In the genomic region with DNA sequence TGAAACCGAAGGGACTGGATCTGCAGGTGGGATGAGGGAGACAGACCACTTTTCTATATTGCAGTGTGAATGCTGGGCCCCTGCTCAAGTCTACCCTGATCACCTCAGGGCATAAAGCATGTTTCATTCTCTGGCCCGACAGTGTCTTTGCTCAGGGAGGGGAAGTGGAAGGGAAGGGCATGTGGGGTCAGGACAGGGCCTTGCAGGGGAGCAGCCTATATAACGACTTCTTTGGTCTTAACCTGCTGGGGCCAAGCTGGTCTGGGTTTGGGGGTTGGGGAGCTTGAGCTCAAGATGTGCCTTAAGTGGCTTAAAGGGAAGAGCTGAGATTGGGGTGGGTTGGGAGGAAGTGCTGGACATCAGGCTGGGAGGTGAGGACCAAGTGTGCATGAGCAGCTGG, we compare ENCODE assay signal across 27 cellular contexts.
"Had no signal": no experiment of that assay in that cellular context is flagged by ENCODE, and none has a peak within 500 bp of the region (broad histone marks: within the 10 kb centered on the region; RNA-seq: fewer than 3 reads in every experiment).

No MANE protein-coding gene starts in this region.

- H3K36me3 ChIP-seq: ascending aorta, breast epithelium, cardiac muscle cell, colonic mucosa, gastroesophageal sphincter had no signal

- H3K9me3 Mint-ChIP-seq: activated B cell treated with CpG ODN at 0.5 μM for 24 hours; activated naive CD4-positive, alpha-beta T cell treated with anti-CD3 and anti-CD28 coated beads, Interleukin-2, amount 10 ng/mL, durations not matched to agents 7 days and 5 days; activated naive CD4-positive, alpha-beta T cell treated with anti-CD3 and anti-CD28 coated beads, Interleukin-2, amount 50 U/mL, for 72 hours; activated naive CD8-positive, alpha-beta T cell treated with anti-CD3 and anti-CD28 coated beads, Interleukin-2, amount 10 ng/mL, durations not matched to agents 7 days and 5 days; activated T-cell treated with anti-CD3 and anti-CD28 coated beads, Interleukin-2, amount 50 U/mL, for 24 hours; activated T-cell treated with anti-CD3 and anti-CD28 coated beads, Interleukin-2, amount 50 U/mL, for 72 hours had no signal

- H3K27me3 ChIP-seq: ascending aorta, breast epithelium, cardiac muscle cell, colonic mucosa, gastroesophageal sphincter had no signal

- H3K4me1 ChIP-seq: ascending aorta, breast epithelium, colonic mucosa, gastroesophageal sphincter had no signal

- H3K4me1 Mint-ChIP-seq: activated naive CD4-positive, alpha-beta T cell treated with anti-CD3 and anti-CD28 coated beads, Interleukin-2, amount 10 ng/mL, durations not matched to agents 7 days and 5 days; activated naive CD8-positive, alpha-beta T cell treated with anti-CD3 and anti-CD28 coated beads, Interleukin-2, amount 10 ng/mL, durations not matched to agents 7 days and 5 days; brain had no signal

- H3K9me3 ChIP-seq: ascending aorta, breast epithelium, colonic mucosa, gastroesophageal sphincter had no signal

- ATAC-seq: activated CD4-positive, CD25-positive, alpha-beta regulatory T cell treated with anti-CD3 and anti-CD28 coated beads, Interleukin-2, amount 50 U/mL, for 24 hours; activated naive CD4-positive, alpha-beta T cell treated with anti-CD3 and anti-CD28 coated beads, Interleukin-2, amount 50 U/mL, for 72 hours; activated T-cell treated with anti-CD3 and anti-CD28 coated beads, Interleukin-2, amount 50 U/mL, for 72 hours; esophagus mucosa; gastroesophageal sphincter had no signal

- H3K4me3 Mint-ChIP-seq: activated B cell treated with CpG ODN at 0.5 μM for 24 hours; activated naive CD4-positive, alpha-beta T cell treated with anti-CD3 and anti-CD28 coated beads, Interleukin-2, amount 10 ng/mL, durations not matched to agents 7 days and 5 days; activated naive CD8-positive, alpha-beta T cell treated with anti-CD3 and anti-CD28 coated beads, Interleukin-2, amount 10 ng/mL, durations not matched to agents 7 days and 5 days; activated T-cell treated with anti-CD3 and anti-CD28 coated beads, Interleukin-2, amount 50 U/mL, for 24 hours; activated T-cell treated with anti-CD3 and anti-CD28 coated beads, Interleukin-2, amount 50 U/mL, for 72 hours; brain; endodermal cell had no signal

- DNase-seq: activated B cell treated with CpG ODN at 0.5 μM for 24 hours; activated CD4-positive, alpha-beta T cell treated with anti-CD3 and anti-CD28 coated beads for 48 hours; activated CD4-positive, alpha-beta T cell treated with anti-CD3 and anti-CD28 coated beads, Interleukin-2, amount 50 U/mL, for 1 hour; activated CD4-positive, alpha-beta T cell treated with anti-CD3 and anti-CD28 coated beads, Interleukin-2, amount 50 U/mL, for 48 hours; activated CD8-positive, alpha-beta memory T cell treated with anti-CD3 and anti-CD28 coated beads, Interleukin-2, amount 50 U/mL, for 48 hours; activated gamma-delta T cell; activated naive CD4-positive, alpha-beta T cell; activated naive CD4-positive, alpha-beta T cell treated with anti-CD3 and anti-CD28 coated beads, Interleukin-2, amount 10 ng/mL, durations not matched to agents 7 days and 5 days; activated T-cell treated with anti-CD3 and anti-CD28 coated beads for 4 hours; activated T-cell treated with anti-CD3 and anti-CD28 coated beads, Interleukin-2, amount 50 U/mL, for 24 hours; activated T-cell treated with anti-CD3 and anti-CD28 coated beads, Interleukin-2, amount 50 U/mL, for 72 hours; central memory CD4-positive, alpha-beta T cell; cerebellar nuclear complex; colonic mucosa; effector memory CD4-positive, alpha-beta T cell; endodermal cell; foreskin melanocyte; T-helper 2 cell had no signal

- H3K27ac Mint-ChIP-seq: activated B cell treated with CpG ODN at 0.5 μM for 24 hours; activated naive CD4-positive, alpha-beta T cell treated with anti-CD3 and anti-CD28 coated beads, Interleukin-2, amount 10 ng/mL, durations not matched to agents 7 days and 5 days; activated naive CD4-positive, alpha-beta T cell treated with anti-CD3 and anti-CD28 coated beads, Interleukin-2, amount 50 U/mL, for 72 hours; activated naive CD8-positive, alpha-beta T cell treated with anti-CD3 and anti-CD28 coated beads, Interleukin-2, amount 10 ng/mL, durations not matched to agents 7 days and 5 days; activated T-cell treated with anti-CD3 and anti-CD28 coated beads, Interleukin-2, amount 50 U/mL, for 24 hours; activated T-cell treated with anti-CD3 and anti-CD28 coated beads, Interleukin-2, amount 50 U/mL, for 72 hours; brain; endodermal cell had no signal

- H3K36me3 Mint-ChIP-seq: activated naive CD4-positive, alpha-beta T cell treated with anti-CD3 and anti-CD28 coated beads, Interleukin-2, amount 10 ng/mL, durations not matched to agents 7 days and 5 days; activated naive CD4-positive, alpha-beta T cell treated with anti-CD3 and anti-CD28 coated beads, Interleukin-2, amount 50 U/mL, for 72 hours; activated naive CD8-positive, alpha-beta T cell treated with anti-CD3 and anti-CD28 coated beads, Interleukin-2, amount 10 ng/mL, durations not matched to agents 7 days and 5 days; brain had no signal

- H3K4me3 ChIP-seq: ascending aorta, breast epithelium, cardiac muscle cell, colonic mucosa, gastroesophageal sphincter had no signal

- H3K27me3 Mint-ChIP-seq: activated B cell treated with CpG ODN at 0.5 μM for 24 hours had no signal

- H3K27ac ChIP-seq: ascending aorta, breast epithelium, cardiac muscle cell, colonic mucosa, gastroesophageal sphincter had no signal
